8 cellular contexts compared by ENCODE assay signal in genomic region chr4:109434007-109434792, GRCh38. TPM values are rescaled to one million over a fixed set of nuclear protein-coding genes. Genes with fewer than 3 reads are reported as not detected.
DNase-seq lines count a peak whose midpoint lies in the region; ATAC-seq and TF ChIP-seq lines count a peak whose summit lies in the region.

No MANE protein-coding gene starts in this region.

- peak in 2 of 3 experiments; percentile 55 for DNase-seq in NCI-H1417 (lab: John Stamatoyannopoulos, UW)
- DNase-seq in NCI-H1417 treated with DMSO at 0.1 percent for 48 hours (lab: John Stamatoyannopoulos, UW) = no peak
- DNase-seq in NCI-H226 = peak; percentile 9
- DNase-seq in Right ventricle myocardium superior = peak; percentile 64
- no peak for DNase-seq in omental fat pad (ENCODE audit: low spot score)
- no peak for DNase-seq in DMS114 treated with DMSO at 0.1 percent for 48 hours (lab: John Stamatoyannopoulos, UW; ENCODE audit: unreplicated experiment)

- TF ChIP-seq CTCF in omental fat pad (IDR thresholded peaks at IDR 0.05) = no peak

- H3K27me3 Mint-ChIP-seq in activated naive CD4-positive, alpha-beta T cell treated with anti-CD3 and anti-CD28 coated beads, Interleukin-2, amount 50 U/mL, for 24 hours = no peaks in the 10 kb centered on the region

- intact Hi-C loops in Right ventricle myocardium superior (cut with DNase I) = loop anchor here (5.0 to 10.0 kb wide), 2 partner anchors 51 to 73 kb away; no protein-coding TSS in a partner anchor

- no peaks in the 10 kb centered on the region for H3K9me3 Mint-ChIP-seq in activated naive CD4-positive, alpha-beta T cell treated with anti-CD3 and anti-CD28 coated beads, Interleukin-2, amount 50 U/mL, for 24 hours

- peaks cover 69% of the 10 kb centered on the region for H3K4me1 Mint-ChIP-seq in activated naive CD4-positive, alpha-beta T cell treated with anti-CD3 and anti-CD28 coated beads, Interleukin-2, amount 50 U/mL, for 24 hours

- H3K36me3 Mint-ChIP-seq in activated naive CD4-positive, alpha-beta T cell treated with anti-CD3 and anti-CD28 coated beads, Interleukin-2, amount 50 U/mL, for 24 hours = peaks cover 10% of the 10 kb centered on the region

- H3K4me3 Mint-ChIP-seq in activated naive CD4-positive, alpha-beta T cell treated with anti-CD3 and anti-CD28 coated beads, Interleukin-2, amount 50 U/mL, for 24 hours = peak overlapping the region; percentile 93

- H3K27ac Mint-ChIP-seq in activated naive CD4-positive, alpha-beta T cell treated with anti-CD3 and anti-CD28 coated beads, Interleukin-2, amount 50 U/mL, for 24 hours = peak overlapping the region; percentile 83

- peak; percentile 40 for ATAC-seq in HG02610 (IDR thresholded peaks at IDR 0.05; ENCODE audit: unreplicated experiment)
- peak; percentile 59 for ATAC-seq in Right ventricle myocardium superior (ENCODE audit: poor library complexity)
- peak; percentile 62 for ATAC-seq in omental fat pad (ENCODE audit: low FRiP score)

RNA-seq across cellular contexts. Expression of gene SEC24B, which starts 0.6 kb away (rescaled TPM):
- total RNA-seq in Right ventricle myocardium superior = 24.1 TPM
- 10 to 100 TPM; 34.8 to 41.0 (median 37.8) TPM for total RNA-seq in omental fat pad

Comparison
In these comparisons a context has a peak if more than half of its experiments do, and no peak if none do; other contexts are left out.
1. DNase-seq: peak in NCI-H1417 (2 of 3), NCI-H226 (single experiment) and Right ventricle myocardium superior (single experiment); none in NCI-H1417 treated with DMSO at 0.1 percent for 48 hours (single experiment), omental fat pad (single experiment) and DMS114 treated with DMSO at 0.1 percent for 48 hours (single experiment).
2. Peak in every context shown above with its lines, with median percentiles within 50 percentile points of each other: ATAC-seq.